Comparison of ENCODE assay signal across 20 cellular contexts in genomic region chr22:34294986-34295385, GRCh38.
"Had no signal": no experiment of that assay in that cellular context is flagged by ENCODE, and none has a peak within 500 bp of the region (broad histone marks: within the 10 kb centered on the region; RNA-seq: fewer than 3 reads in every experiment).

No MANE protein-coding gene starts in this region.

- ATAC-seq: Panc1, Right ventricle myocardium inferior, SK-N-SH treated with all-trans-retinoic acid at 6 μM for 48 hours, T-cell had no signal

- DNase-seq: KBM-7, MG63, NCI-H1092, NCI-H1105 treated with DMSO at 0.1 percent for 48 hours, NCI-H1417 treated with DMSO at 0.1 percent for 48 hours, NCI-H146, NCI-H1694 treated with DMSO at 0.1 percent for 48 hours, NCI-H1930, NCI-H2081, NCI-H2107, NCI-H2227 treated with DMSO at 0.1 percent for 48 hours, NCI-H524, NCI-H526 treated with DMSO at 0.1 percent for 48 hours, NCI-H748 treated with DMSO at 0.1 percent for 48 hours, SHP77 treated with DMSO at 0.1 percent for 48 hours, SJCRH30, T-cell had no signal
